8 cellular contexts compared by ENCODE assay signal in the genomic region with DNA sequence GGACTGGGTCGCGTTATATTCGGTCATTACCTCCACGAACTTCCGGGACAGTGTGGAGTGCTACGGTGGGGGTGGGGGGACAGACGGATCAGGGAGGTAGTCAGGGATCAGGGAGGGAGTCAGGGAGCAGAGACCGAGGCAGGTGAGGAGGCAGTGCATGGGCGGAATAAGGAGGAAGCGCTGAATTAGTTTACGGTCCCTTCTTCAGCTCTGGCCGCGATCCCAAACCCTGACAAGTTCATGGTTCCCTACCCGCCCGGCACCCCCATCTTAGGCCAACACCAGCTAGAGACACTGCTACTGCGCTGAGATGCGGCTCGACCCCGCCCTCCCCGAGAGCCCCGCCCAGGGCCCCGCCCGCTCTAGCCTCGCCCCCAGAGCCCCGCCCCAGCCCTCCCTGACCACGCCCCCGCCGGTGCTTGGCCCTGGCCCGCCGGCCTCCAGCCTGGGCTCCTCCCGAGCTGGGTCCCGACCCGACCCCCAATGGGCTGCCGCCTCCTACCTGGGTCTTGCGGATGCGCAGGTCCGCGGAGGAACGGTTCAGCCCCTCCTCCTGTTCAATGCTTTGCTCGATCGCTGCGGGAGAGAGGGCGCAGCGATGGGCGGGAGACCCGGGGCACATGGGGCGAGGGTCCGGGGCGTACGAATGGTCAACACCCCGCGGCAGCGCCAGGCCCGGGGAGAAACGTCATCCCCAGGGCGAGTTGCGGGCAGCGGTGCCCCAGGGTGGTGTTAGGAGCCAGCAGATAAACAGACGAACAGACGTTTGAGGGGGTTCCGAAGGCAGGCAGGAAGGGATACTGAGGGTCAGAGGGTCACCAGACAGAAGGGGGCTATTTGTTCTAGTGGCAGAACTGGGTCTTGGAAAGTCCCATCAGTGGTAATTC. TPM values are rescaled to one million over a fixed set of nuclear protein-coding genes. Genes with fewer than 3 reads are reported as not detected.
DNase-seq lines count a peak whose midpoint lies in the region; ATAC-seq and TF ChIP-seq lines count a peak whose summit lies in the region.

No MANE protein-coding gene starts in this region.

- DNase-seq in EL (peak; percentile 86), H9 (peak; percentile 92), NB4 (ENCODE audit: low read depth) (peak; percentile 82), cerebellum (ENCODE audit: low spot score) (peak; percentile 88), left kidney (ENCODE audit: low read depth, low spot score) (peak; percentile 64), DMS 273 treated with DMSO at 0.1 percent for 48 hours (lab: John Stamatoyannopoulos, UW) (no peak)
- peak; percentile 80 for DNase-seq in stimulated activated CD4-positive, alpha-beta T cell treated with anti-CD3 and anti-CD28 coated beads, Interleukin-4, amount 100 ng/mL, for 24 hours

- no peaks in the 10 kb centered on the region for H3K9me3 Mint-ChIP-seq in H9

- WGBS in H9 (ENCODE audit: extremely low coverage, insufficient read length, low lambda C conversion rate), result no CpG with 5 or more reads among the region's 61 CpGs

- TF ChIP-seq CTCF in H9 (conservative IDR thresholded peaks at IDR 0.05), result peak; percentile 14; the same call in 1 of the 3 replicates
- TF ChIP-seq CTCF in NB4 (IDR thresholded peaks at IDR 0.05; ENCODE audit: low read depth, low read length), result no peak

- H3K9ac ChIP-seq in H9 (ENCODE audit: extremely low read depth, insufficient read length, low read length), result peak overlapping the region; percentile 21

- TF ChIP-seq POLR2A in NB4 (IDR thresholded peaks at IDR 0.05; ENCODE audit: extremely low read depth, insufficient read length), result peak; percentile 68

- H4K5ac ChIP-seq in H9 (ENCODE audit: insufficient read length, low read depth, low read length), result no peak overlapping the region

- H3K23me2 ChIP-seq in H9 (ENCODE audit: insufficient read length, low read depth, low read length, poor library complexity, severe bottlenecking), result peaks cover 12% of the 10 kb centered on the region

- ATAC-seq in activated CD4-positive, CD25-positive, alpha-beta regulatory T cell treated with anti-CD3 and anti-CD28 coated beads, Interleukin-2, amount 50 U/mL, for 24 hours, result peak; percentile 87 to 93

- no peaks in the 10 kb centered on the region for H3K27me3 ChIP-seq in H9 (ENCODE audit: insufficient read depth, low read length)

- no peaks in the 10 kb centered on the region for H3K4me1 ChIP-seq in H9 (ENCODE audit: insufficient read depth, low read length)

- H4K91ac ChIP-seq in H9 (ENCODE audit: insufficient read length, low read depth, low read length), result no peak overlapping the region

- H2BK15ac ChIP-seq in H9 (ENCODE audit: low read depth, low read length), result no peak overlapping the region

- H3K4ac ChIP-seq in H9 (ENCODE audit: low read depth, low read length), result no peak overlapping the region

- H2AFZ ChIP-seq in H9 (ENCODE audit: low read length), result no peak overlapping the region

- peak overlapping the region; percentile 76 to 85 for H3K4me3 Mint-ChIP-seq in H9

- peak overlapping the region in 2 of 3 experiments; percentile 39 to 83; a peak in 3 of 7 replicates for H3K27ac Mint-ChIP-seq in H9

- no peak overlapping the region for H4K8ac ChIP-seq in H9 (replicated peaks; ENCODE audit: insufficient read length, low read depth, low read length)

- H3K9me3 ChIP-seq in H9 (ENCODE audit: control insufficient read depth, low read depth, low read length), result no peaks in the 10 kb centered on the region

- peak overlapping the region; percentile 69 for H3K4me3 ChIP-seq in NB4 (ENCODE audit: low read depth, low read length)

- H2AK5ac ChIP-seq in H9 (ENCODE audit: insufficient read length, low read length), result no peak overlapping the region

- no peak overlapping the region for H3T11ph ChIP-seq in H9 (ENCODE audit: low read length)

- H3K36me3 Mint-ChIP-seq in H9 (ENCODE audit: insufficient read depth in 1 of 3, low read depth in 3 of 3), result peaks cover 0 to 3% (median 2%) of the 10 kb centered on the region in 3 experiments; a peak in 2 of 7 replicates

- no peaks in the 10 kb centered on the region for H3K79me1 ChIP-seq in H9 (ENCODE audit: insufficient read depth, low read depth, low read length, poor library complexity, severe bottlenecking)

- no peak overlapping the region for H2BK12ac ChIP-seq in H9 (ENCODE audit: insufficient read length, low read depth, low read length)

- no peak overlapping the region for H2BK120ac ChIP-seq in H9 (ENCODE audit: low read depth, low read length, poor library complexity, severe bottlenecking)

- peak overlapping the region; percentile 59 for H3K4me2 ChIP-seq in H9 (ENCODE audit: insufficient read depth, insufficient read length, low read length)

- no peak overlapping the region for H2BK20ac ChIP-seq in H9 (ENCODE audit: low read depth, low read length, poor library complexity, severe bottlenecking)

- H3K4me1 Mint-ChIP-seq in H9, result peaks cover 17 to 21% of the 10 kb centered on the region in 2 experiments

- H3K56ac ChIP-seq in H9 (ENCODE audit: insufficient read length, low read depth, low read length), result no peak overlapping the region

- H3K27me3 Mint-ChIP-seq in H9 (ENCODE audit: low read depth), result peaks cover 10% of the 10 kb centered on the region; the same call in 1 of the 2 replicates

- H3K27ac ChIP-seq in H9 (ENCODE audit: insufficient read length, low read depth, low read length), result no peak overlapping the region

- no peaks in the 10 kb centered on the region for H4K20me1 ChIP-seq in H9 (ENCODE audit: control insufficient read depth, insufficient read depth, insufficient read length)

- no peaks in the 10 kb centered on the region for H3K79me2 ChIP-seq in H9 (ENCODE audit: insufficient read depth, low read length)

- no peak overlapping the region for H3K23ac ChIP-seq in H9 (ENCODE audit: insufficient read length, low read depth, low read length)

- H2BK5ac ChIP-seq in H9 (ENCODE audit: insufficient read length, low read length), result no peak overlapping the region

- peak overlapping the region; percentile 31 for H3K18ac ChIP-seq in H9 (ENCODE audit: insufficient read length, low read depth, low read length)

- peak overlapping the region; percentile 47; the same call in 1 of the 2 replicates for H3K14ac ChIP-seq in H9 (ENCODE audit: insufficient read depth, low read length)

RNA-seq across cellular contexts. Expression of a gene that starts 12.2 kb away (rescaled TPM):
- total RNA-seq in H9 (2021), result 5.5 and 7.5 TPM in 2 replicates
- total RNA-seq in cerebellum, result 1.8 TPM

RNA-seq across cellular contexts. Expression of a gene that starts 13.2 kb away (rescaled TPM):
- total RNA-seq in H9 (2021), result 9.7 and 11.0 TPM in 2 replicates
- total RNA-seq in cerebellum, result 22.5 TPM

RNA-seq across cellular contexts. Expression of a gene that starts 36.1 kb away (rescaled TPM):
- total RNA-seq in H9 (2021) (31.1 and 32.3 TPM in 2 replicates), cerebellum (16.4 TPM)

RNA-seq across cellular contexts. Expression of a gene that starts 39.7 kb away (rescaled TPM):
- total RNA-seq in H9 (2021) (36.9 and 37.0 TPM in 2 replicates), cerebellum (3.3 TPM)

RNA-seq across cellular contexts. Expression of a gene that starts 48.4 kb away (rescaled TPM):
- total RNA-seq in H9 (2021) (6.1 and 6.9 TPM in 2 replicates), cerebellum (5.4 TPM)
